ENCODE assay signal across 1 cellular context in the genomic region with DNA sequence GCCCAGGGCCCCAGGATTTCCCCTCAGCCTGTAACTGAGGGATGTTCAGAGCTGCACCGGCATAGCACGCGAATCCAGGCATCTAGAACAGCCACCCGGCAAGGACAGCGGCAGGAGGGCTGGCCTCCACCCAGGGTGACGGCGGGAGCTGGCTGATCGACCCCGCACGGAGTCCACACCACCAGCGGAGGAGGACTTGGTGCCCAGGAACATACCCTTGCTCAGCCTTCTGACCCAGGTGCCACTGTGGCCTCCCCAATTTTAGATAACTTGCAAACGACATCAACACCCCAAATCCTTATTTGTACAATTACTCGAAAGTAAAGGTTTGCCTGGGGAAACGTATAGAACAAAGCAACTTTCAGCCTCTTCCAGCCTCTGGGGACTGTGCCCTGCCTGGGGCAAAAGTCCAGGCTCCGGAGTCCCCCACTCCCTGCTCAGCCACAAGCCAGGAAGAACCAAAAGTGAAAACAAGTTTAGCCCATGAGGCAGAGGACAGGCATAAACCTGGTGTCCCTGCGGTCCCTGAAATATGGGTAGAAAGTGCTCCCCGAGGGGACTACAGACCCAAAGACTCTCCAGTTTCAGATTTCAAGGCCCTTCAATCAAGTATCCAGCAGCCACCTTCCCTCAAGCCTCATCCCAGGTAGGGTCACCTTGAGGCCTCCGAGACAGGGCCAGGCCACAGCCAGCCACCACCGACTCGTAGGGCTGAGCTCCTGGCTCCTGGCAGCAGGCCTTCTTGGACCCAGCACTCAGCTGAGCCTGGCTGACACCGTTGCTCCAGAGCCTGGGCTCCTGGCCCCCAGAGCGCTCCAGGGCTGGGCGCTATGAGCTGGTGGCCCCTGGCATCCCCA.
TF ChIP-seq lines count a peak whose summit lies in the region.

No MANE protein-coding gene starts in this region.

TF ChIP-seq in HepG2, 621 proteins besides CTCF, POLR2A, EP300 and RAD21 (continued from another document and continues in another):
- TF ChIP-seq, protein P1, sequence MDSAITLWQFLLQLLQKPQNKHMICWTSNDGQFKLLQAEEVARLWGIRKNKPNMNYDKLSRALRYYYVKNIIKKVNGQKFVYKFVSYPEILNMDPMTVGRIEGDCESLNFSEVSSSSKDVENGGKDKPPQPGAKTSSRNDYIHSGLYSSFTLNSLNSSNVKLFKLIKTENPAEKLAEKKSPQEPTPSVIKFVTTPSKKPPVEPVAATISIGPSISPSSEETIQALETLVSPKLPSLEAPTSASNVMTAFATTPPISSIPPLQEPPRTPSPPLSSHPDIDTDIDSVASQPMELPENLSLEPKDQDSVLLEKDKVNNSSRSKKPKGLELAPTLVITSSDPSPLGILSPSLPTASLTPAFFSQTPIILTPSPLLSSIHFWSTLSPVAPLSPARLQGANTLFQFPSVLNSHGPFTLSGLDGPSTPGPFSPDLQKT (CRISPR knock-in tag; IDR thresholded peaks at IDR 0.05; ENCODE audit: borderline replicate concordance), result no peak
- TF ChIP-seq, protein P2, sequence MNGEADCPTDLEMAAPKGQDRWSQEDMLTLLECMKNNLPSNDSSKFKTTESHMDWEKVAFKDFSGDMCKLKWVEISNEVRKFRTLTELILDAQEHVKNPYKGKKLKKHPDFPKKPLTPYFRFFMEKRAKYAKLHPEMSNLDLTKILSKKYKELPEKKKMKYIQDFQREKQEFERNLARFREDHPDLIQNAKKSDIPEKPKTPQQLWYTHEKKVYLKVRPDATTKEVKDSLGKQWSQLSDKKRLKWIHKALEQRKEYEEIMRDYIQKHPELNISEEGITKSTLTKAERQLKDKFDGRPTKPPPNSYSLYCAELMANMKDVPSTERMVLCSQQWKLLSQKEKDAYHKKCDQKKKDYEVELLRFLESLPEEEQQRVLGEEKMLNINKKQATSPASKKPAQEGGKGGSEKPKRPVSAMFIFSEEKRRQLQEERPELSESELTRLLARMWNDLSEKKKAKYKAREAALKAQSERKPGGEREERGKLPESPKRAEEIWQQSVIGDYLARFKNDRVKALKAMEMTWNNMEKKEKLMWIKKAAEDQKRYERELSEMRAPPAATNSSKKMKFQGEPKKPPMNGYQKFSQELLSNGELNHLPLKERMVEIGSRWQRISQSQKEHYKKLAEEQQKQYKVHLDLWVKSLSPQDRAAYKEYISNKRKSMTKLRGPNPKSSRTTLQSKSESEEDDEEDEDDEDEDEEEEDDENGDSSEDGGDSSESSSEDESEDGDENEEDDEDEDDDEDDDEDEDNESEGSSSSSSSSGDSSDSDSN (CRISPR knock-in tag; IDR thresholded peaks at IDR 0.05), result peak; percentile 89
- TF ChIP-seq CCAR2 (optimal IDR thresholded peaks at IDR 0.05; ENCODE audit: low read depth, low read length), result peak; percentile 29
- TF ChIP-seq TEAD3 (CRISPR knock-in tag; optimal IDR thresholded peaks at IDR 0.05; ENCODE audit: borderline replicate concordance), result peak; percentile 31
- TF ChIP-seq, protein P3, sequence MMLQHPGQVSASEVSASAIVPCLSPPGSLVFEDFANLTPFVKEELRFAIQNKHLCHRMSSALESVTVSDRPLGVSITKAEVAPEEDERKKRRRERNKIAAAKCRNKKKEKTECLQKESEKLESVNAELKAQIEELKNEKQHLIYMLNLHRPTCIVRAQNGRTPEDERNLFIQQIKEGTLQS (CRISPR knock-in tag; IDR thresholded peaks at IDR 0.05), result peak; percentile 66
- TF ChIP-seq, protein P4, sequence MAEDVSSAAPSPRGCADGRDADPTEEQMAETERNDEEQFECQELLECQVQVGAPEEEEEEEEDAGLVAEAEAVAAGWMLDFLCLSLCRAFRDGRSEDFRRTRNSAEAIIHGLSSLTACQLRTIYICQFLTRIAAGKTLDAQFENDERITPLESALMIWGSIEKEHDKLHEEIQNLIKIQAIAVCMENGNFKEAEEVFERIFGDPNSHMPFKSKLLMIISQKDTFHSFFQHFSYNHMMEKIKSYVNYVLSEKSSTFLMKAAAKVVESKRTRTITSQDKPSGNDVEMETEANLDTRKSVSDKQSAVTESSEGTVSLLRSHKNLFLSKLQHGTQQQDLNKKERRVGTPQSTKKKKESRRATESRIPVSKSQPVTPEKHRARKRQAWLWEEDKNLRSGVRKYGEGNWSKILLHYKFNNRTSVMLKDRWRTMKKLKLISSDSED (CRISPR knock-in tag; IDR thresholded peaks at IDR 0.05), result no peak
- TF ChIP-seq, protein P5, sequence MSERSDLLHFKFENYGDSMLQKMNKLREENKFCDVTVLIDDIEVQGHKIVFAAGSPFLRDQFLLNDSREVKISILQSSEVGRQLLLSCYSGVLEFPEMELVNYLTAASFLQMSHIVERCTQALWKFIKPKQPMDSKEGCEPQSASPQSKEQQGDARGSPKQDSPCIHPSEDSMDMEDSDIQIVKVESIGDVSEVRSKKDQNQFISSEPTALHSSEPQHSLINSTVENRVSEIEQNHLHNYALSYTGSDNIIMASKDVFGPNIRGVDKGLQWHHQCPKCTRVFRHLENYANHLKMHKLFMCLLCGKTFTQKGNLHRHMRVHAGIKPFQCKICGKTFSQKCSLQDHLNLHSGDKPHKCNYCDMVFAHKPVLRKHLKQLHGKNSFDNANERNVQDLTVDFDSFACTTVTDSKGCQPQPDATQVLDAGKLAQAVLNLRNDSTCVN (CRISPR knock-in tag; IDR thresholded peaks at IDR 0.05; ENCODE audit: borderline replicate concordance), result no peak
- no peak for TF ChIP-seq FOXO1 (CRISPR knock-in tag; IDR thresholded peaks at IDR 0.05)
- TF ChIP-seq NR2F6 (IDR thresholded peaks at IDR 0.05), result 0 out of 2 replicates have a peak, but pooled peaks have one; percentile 12
- no peak for TF ChIP-seq NR2F6 (CRISPR knock-in tag; IDR thresholded peaks at IDR 0.05)
- peak; percentile 30; the same call in 1 of the 2 replicates for TF ChIP-seq KAT8 (CRISPR knock-in tag; IDR thresholded peaks at IDR 0.05)
- TF ChIP-seq TCF12 (IDR thresholded peaks at IDR 0.05), result no peak
- TF ChIP-seq TCF12 (CRISPR knock-in tag; IDR thresholded peaks at IDR 0.05), result peak; percentile 28; the same call in 1 of the 2 replicates
- no peak for TF ChIP-seq MXI1 (IDR thresholded peaks at IDR 0.05; ENCODE audit: borderline replicate concordance, low read depth, low read length)
- TF ChIP-seq, protein P6, sequence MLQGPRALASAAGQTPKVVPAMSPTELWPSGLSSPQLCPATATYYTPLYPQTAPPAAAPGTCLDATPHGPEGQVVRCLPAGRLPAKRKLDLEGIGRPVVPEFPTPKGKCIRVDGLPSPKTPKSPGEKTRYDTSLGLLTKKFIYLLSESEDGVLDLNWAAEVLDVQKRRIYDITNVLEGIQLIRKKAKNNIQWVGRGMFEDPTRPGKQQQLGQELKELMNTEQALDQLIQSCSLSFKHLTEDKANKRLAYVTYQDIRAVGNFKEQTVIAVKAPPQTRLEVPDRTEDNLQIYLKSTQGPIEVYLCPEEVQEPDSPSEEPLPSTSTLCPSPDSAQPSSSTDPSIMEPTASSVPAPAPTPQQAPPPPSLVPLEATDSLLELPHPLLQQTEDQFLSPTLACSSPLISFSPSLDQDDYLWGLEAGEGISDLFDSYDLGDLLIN (CRISPR knock-in tag; IDR thresholded peaks at IDR 0.05; ENCODE audit: borderline replicate concordance), result 0 out of 2 replicates have a peak, but pooled peaks have one; percentile 33
- TF ChIP-seq, protein P7, sequence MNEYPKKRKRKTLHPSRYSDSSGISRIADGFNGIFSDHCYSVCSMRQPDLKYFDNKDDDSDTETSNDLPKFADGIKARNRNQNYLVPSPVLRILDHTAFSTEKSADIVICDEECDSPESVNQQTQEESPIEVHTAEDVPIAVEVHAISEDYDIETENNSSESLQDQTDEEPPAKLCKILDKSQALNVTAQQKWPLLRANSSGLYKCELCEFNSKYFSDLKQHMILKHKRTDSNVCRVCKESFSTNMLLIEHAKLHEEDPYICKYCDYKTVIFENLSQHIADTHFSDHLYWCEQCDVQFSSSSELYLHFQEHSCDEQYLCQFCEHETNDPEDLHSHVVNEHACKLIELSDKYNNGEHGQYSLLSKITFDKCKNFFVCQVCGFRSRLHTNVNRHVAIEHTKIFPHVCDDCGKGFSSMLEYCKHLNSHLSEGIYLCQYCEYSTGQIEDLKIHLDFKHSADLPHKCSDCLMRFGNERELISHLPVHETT (CRISPR knock-in tag; conservative IDR thresholded peaks at IDR 0.05), result 0 out of 2 replicates have a peak, but pooled peaks have one; percentile 41
- TF ChIP-seq YY1 (IDR thresholded peaks at IDR 0.05; ENCODE audit: insufficient read depth, insufficient replicate concordance, low read depth, low read length), result no peak
- TF ChIP-seq HNRNPLL (IDR thresholded peaks at IDR 0.05; ENCODE audit: low read depth, low read length, poor library complexity, severe bottlenecking), result peak; percentile 19
- TF ChIP-seq, protein P8, sequence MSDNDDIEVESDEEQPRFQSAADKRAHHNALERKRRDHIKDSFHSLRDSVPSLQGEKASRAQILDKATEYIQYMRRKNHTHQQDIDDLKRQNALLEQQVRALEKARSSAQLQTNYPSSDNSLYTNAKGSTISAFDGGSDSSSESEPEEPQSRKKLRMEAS (IDR thresholded peaks at IDR 0.05), result peak; percentile 26
- TF ChIP-seq, protein P9, sequence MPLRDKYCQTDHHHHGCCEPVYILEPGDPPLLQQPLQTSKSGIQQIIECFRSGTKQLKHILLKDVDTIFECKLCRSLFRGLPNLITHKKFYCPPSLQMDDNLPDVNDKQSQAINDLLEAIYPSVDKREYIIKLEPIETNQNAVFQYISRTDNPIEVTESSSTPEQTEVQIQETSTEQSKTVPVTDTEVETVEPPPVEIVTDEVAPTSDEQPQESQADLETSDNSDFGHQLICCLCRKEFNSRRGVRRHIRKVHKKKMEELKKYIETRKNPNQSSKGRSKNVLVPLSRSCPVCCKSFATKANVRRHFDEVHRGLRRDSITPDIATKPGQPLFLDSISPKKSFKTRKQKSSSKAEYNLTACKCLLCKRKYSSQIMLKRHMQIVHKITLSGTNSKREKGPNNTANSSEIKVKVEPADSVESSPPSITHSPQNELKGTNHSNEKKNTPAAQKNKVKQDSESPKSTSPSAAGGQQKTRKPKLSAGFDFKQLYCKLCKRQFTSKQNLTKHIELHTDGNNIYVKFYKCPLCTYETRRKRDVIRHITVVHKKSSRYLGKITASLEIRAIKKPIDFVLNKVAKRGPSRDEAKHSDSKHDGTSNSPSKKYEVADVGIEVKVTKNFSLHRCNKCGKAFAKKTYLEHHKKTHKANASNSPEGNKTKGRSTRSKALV (CRISPR knock-in tag; IDR thresholded peaks at IDR 0.05), result no peak; the same call in none of the 2 replicates
- TF ChIP-seq MIER3 (CRISPR knock-in tag; IDR thresholded peaks at IDR 0.05; ENCODE audit: borderline replicate concordance), result 0 out of 2 replicates have a peak, but pooled peaks have one; percentile 10
- TF ChIP-seq, protein P10, sequence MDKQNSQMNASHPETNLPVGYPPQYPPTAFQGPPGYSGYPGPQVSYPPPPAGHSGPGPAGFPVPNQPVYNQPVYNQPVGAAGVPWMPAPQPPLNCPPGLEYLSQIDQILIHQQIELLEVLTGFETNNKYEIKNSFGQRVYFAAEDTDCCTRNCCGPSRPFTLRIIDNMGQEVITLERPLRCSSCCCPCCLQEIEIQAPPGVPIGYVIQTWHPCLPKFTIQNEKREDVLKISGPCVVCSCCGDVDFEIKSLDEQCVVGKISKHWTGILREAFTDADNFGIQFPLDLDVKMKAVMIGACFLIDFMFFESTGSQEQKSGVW (CRISPR knock-in tag; IDR thresholded peaks at IDR 0.05; ENCODE audit: borderline replicate concordance), result no peak
- TF ChIP-seq AHR (CRISPR knock-in tag; IDR thresholded peaks at IDR 0.05), result no peak
- no peak for TF ChIP-seq CEBPB (IDR thresholded peaks at IDR 0.05; ENCODE audit: borderline replicate concordance, low read depth, low read length)
- TF ChIP-seq, protein P11, sequence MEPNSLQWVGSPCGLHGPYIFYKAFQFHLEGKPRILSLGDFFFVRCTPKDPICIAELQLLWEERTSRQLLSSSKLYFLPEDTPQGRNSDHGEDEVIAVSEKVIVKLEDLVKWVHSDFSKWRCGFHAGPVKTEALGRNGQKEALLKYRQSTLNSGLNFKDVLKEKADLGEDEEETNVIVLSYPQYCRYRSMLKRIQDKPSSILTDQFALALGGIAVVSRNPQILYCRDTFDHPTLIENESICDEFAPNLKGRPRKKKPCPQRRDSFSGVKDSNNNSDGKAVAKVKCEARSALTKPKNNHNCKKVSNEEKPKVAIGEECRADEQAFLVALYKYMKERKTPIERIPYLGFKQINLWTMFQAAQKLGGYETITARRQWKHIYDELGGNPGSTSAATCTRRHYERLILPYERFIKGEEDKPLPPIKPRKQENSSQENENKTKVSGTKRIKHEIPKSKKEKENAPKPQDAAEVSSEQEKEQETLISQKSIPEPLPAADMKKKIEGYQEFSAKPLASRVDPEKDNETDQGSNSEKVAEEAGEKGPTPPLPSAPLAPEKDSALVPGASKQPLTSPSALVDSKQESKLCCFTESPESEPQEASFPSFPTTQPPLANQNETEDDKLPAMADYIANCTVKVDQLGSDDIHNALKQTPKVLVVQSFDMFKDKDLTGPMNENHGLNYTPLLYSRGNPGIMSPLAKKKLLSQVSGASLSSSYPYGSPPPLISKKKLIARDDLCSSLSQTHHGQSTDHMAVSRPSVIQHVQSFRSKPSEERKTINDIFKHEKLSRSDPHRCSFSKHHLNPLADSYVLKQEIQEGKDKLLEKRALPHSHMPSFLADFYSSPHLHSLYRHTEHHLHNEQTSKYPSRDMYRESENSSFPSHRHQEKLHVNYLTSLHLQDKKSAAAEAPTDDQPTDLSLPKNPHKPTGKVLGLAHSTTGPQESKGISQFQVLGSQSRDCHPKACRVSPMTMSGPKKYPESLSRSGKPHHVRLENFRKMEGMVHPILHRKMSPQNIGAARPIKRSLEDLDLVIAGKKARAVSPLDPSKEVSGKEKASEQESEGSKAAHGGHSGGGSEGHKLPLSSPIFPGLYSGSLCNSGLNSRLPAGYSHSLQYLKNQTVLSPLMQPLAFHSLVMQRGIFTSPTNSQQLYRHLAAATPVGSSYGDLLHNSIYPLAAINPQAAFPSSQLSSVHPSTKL (CRISPR knock-in tag; IDR thresholded peaks at IDR 0.05), result no peak; the same call in 1 of the 2 replicates
- TF ChIP-seq, protein P12, sequence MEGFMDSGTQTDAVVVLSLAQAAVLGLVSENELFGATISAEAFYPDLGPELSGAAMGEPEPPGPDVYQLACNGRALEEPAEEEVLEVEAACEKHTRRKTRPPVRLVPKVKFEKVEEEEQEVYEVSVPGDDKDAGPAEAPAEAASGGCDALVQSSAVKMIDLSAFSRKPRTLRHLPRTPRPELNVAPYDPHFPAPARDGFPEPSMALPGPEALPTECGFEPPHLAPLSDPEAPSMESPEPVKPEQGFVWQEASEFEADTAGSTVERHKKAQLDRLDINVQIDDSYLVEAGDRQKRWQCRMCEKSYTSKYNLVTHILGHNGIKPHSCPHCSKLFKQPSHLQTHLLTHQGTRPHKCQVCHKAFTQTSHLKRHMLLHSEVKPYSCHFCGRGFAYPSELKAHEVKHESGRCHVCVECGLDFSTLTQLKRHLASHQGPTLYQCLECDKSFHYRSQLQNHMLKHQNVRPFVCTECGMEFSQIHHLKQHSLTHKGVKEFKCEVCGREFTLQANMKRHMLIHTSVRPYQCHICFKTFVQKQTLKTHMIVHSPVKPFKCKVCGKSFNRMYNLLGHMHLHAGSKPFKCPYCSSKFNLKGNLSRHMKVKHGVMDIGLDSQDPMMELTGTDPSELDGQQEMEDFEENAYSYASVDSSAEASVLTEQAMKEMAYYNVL (CRISPR knock-in tag; IDR thresholded peaks at IDR 0.05; ENCODE audit: borderline replicate concordance), result no peak
- TF ChIP-seq ZNF557 (CRISPR knock-in tag; IDR thresholded peaks at IDR 0.05), result 0 out of 2 replicates have a peak, but pooled peaks have one; percentile 28
- TF ChIP-seq NFYB (CRISPR knock-in tag; IDR thresholded peaks at IDR 0.05), result no peak
- TF ChIP-seq ZFP62 (CRISPR knock-in tag; IDR thresholded peaks at IDR 0.05), result 0 out of 2 replicates have a peak, but pooled peaks have one; percentile 19
- peak; percentile 54 for TF ChIP-seq ZSCAN25 (CRISPR knock-in tag; IDR thresholded peaks at IDR 0.05)
- TF ChIP-seq ZBTB42 (CRISPR knock-in tag; IDR thresholded peaks at IDR 0.05), result no peak
- TF ChIP-seq ZBTB7B (CRISPR knock-in tag; IDR thresholded peaks at IDR 0.05), result 0 out of 2 replicates have a peak, but pooled peaks have one; percentile 16
- peak; percentile 27; the same call in 1 of the 2 replicates for TF ChIP-seq ZNF788 (CRISPR knock-in tag; IDR thresholded peaks at IDR 0.05; ENCODE audit: borderline replicate concordance)
- no peak for TF ChIP-seq AGO2 (optimal IDR thresholded peaks at IDR 0.05; ENCODE audit: low read depth, low read length)
- TF ChIP-seq ZNF263 (CRISPR knock-in tag; IDR thresholded peaks at IDR 0.05), result peak; percentile 68
- TF ChIP-seq SMYD3 (CRISPR knock-in tag; IDR thresholded peaks at IDR 0.05), result no peak
